25 cellular contexts compared by ENCODE assay signal in genomic region chr6:42032366-42032765, GRCh38. TPM values are rescaled to one million over a fixed set of nuclear protein-coding genes. Genes with fewer than 3 reads are reported as not detected.
A peak's percentile ranks its signal among the peaks of the same experiment; 100 is the strongest.
DNase-seq lines count a peak whose midpoint lies in the region; ATAC-seq and TF ChIP-seq lines count a peak whose summit lies in the region.
"Had no signal": no experiment of that assay in that cellular context is flagged by ENCODE, and none has a peak within 500 bp of the region (broad histone marks: within the 10 kb centered on the region; RNA-seq: fewer than 3 reads in every experiment).

No MANE protein-coding gene starts in this region.

- H3K36me3 ChIP-seq in Loucy (ENCODE audit: insufficient read depth, low read length) (no peaks in the 10 kb centered on the region), spleen (peaks cover 0 to 93% (median 12%) of the 10 kb centered on the region in 6 donors), left lung (no peaks in the 10 kb centered on the region)
- H3K36me3 ChIP-seq: Peyer's patch had no signal

- H3K9ac ChIP-seq in Loucy (ENCODE audit: low read depth, low read length, poor library complexity, severe bottlenecking), result peak overlapping the region; percentile 26

- H3F3A ChIP-seq in Loucy (ENCODE audit: low read depth), result no peaks in the 10 kb centered on the region

- peak overlapping the region in 2 of 8 donors; percentile 26 to 93 for H3K27ac ChIP-seq in spleen
- H3K27ac ChIP-seq in left lung, result peak overlapping the region in 1 of 2 donors; percentile 25
- H3K27ac ChIP-seq: body of pancreas, Peyer's patch, sigmoid colon, tibial nerve had no signal

- CTCF ChIA-PET in activated CD4-positive, alpha-beta T cell treated with anti-CD3 and anti-CD28 coated beads, Interleukin-2, amount 10 ng/mL, durations not matched to agents 7 days and 5 days (lab: Charles Lee), result interaction anchor here (0.6 to 3.2 kb wide), 7 partner anchors 10 to 111 kb away, joined by 3 to 18 read pairs (median 5); partner anchors contain the start of genes BYSL and MED20

- peaks cover 57% of the 10 kb centered on the region for H3K36me3 Mint-ChIP-seq in activated CD4-positive, alpha-beta T cell treated with anti-CD3 and anti-CD28 coated beads, Interleukin-2, amount 10 ng/mL, durations not matched to agents 7 days and 5 days (ENCODE audit: low read depth)
- peaks cover 33% of the 10 kb centered on the region for H3K36me3 Mint-ChIP-seq in activated naive CD8-positive, alpha-beta T cell treated with anti-CD3 and anti-CD28 coated beads for 36 hours

- H3K27ac Mint-ChIP-seq in activated CD4-positive, alpha-beta T cell treated with anti-CD3 and anti-CD28 coated beads, Interleukin-2, amount 10 ng/mL, durations not matched to agents 7 days and 5 days, result peak overlapping the region; percentile 95
- H3K27ac Mint-ChIP-seq in activated naive CD8-positive, alpha-beta T cell treated with anti-CD3 and anti-CD28 coated beads for 36 hours, result peak overlapping the region; percentile 96
- H3K27ac Mint-ChIP-seq: dendritic cell treated with granulocyte-macrophage colony-stimulating factor and Interleukin-4, amounts not matched to agents 40 ng/mL and 50 ng/mL, for 4 days; H9 had no signal

- H3K79me2 ChIP-seq in Loucy (ENCODE audit: insufficient read depth, low read length), result peaks cover 31% of the 10 kb centered on the region; the same call in 1 of the 2 replicates

- H3K4me1 ChIP-seq in Loucy (ENCODE audit: insufficient read depth, low read length, poor library complexity, severe bottlenecking) (peaks cover 44% of the 10 kb centered on the region), spleen (peaks cover 41 to 100% (median 89%) of the 10 kb centered on the region in 6 donors), left lung (peaks cover 23 to 78% of the 10 kb centered on the region in 2 donors)
- H3K4me1 ChIP-seq: body of pancreas had no signal

- H4K20me1 ChIP-seq in Loucy (ENCODE audit: insufficient read depth, low read length, poor library complexity, severe bottlenecking), result no peaks in the 10 kb centered on the region

- H3K9me3 ChIP-seq in Loucy (ENCODE audit: insufficient read depth, low read depth, low read length) (no peaks in the 10 kb centered on the region), spleen (no peaks in the 10 kb centered on the region), left lung (no peaks in the 10 kb centered on the region)
- H3K9me3 ChIP-seq: A549, body of pancreas, Caco-2, heart left ventricle, Peyer's patch, sigmoid colon, tibial nerve had no signal

- H3K4me3 ChIP-seq in Loucy (ENCODE audit: low read length, poor library complexity, severe bottlenecking), result no peak overlapping the region
- no peak overlapping the region for H3K4me3 ChIP-seq in spleen
- H3K4me3 ChIP-seq in left lung, result no peak overlapping the region
- H3K4me3 ChIP-seq: A549, body of pancreas, heart left ventricle, Peyer's patch, sigmoid colon, tibial nerve had no signal

- 75 to 87% (median 80%) methylated on average over 6 of the region's 6 CpGs for WGBS in spleen, 5 donors

- no peaks in the 10 kb centered on the region for H3K27me3 Mint-ChIP-seq in activated CD4-positive, alpha-beta T cell treated with anti-CD3 and anti-CD28 coated beads, Interleukin-2, amount 10 ng/mL, durations not matched to agents 7 days and 5 days
- H3K27me3 Mint-ChIP-seq in activated naive CD8-positive, alpha-beta T cell treated with anti-CD3 and anti-CD28 coated beads for 36 hours, result no peaks in the 10 kb centered on the region
- H3K27me3 Mint-ChIP-seq: dendritic cell treated with granulocyte-macrophage colony-stimulating factor and Interleukin-4, amounts not matched to agents 40 ng/mL and 50 ng/mL, for 4 days had no signal

- no peaks in the 10 kb centered on the region for H3K9me2 ChIP-seq in Loucy (replicated peaks; ENCODE audit: low read depth, low read length)

- no peak overlapping the region for H2AFZ ChIP-seq in Loucy (ENCODE audit: low read length)

- DNase-seq in activated CD4-positive, alpha-beta T cell treated with anti-CD3 and anti-CD28 coated beads, Interleukin-2, amount 10 ng/mL, durations not matched to agents 7 days and 5 days, result no peak
- no peak for DNase-seq in activated CD4-positive, alpha-beta T cell treated with anti-CD3 and anti-CD28 coated beads for 4 hours
- no peak for DNase-seq in activated naive CD8-positive, alpha-beta T cell treated with anti-CD3 and anti-CD28 coated beads for 36 hours
- DNase-seq in spleen (peak; percentile 46), left lung (no peak)
- no peak for DNase-seq in NK-92 treated with Interleukin-12 subunit alpha and Interleukin-12 subunit beta, amount 100 ng/mL, for 24 hours (lab: John Stamatoyannopoulos, UW)
- no peak for DNase-seq in activated effector memory CD4-positive, alpha-beta T cell treated with anti-CD3 and anti-CD28 coated beads, Interleukin-2, amount 50 U/mL, for 16 hours
- DNase-seq: body of pancreas; Caco-2; GDM1; H9; heart left ventricle; midbrain; NCI-H2029 treated with DMSO at 0.1 percent for 48 hours; NCI-H748 treated with DMSO at 0.1 percent for 48 hours; Peyer's patch; sigmoid colon; stimulated activated CD4-positive, alpha-beta T cell treated with anti-CD3 and anti-CD28 coated beads, Interleukin-2, amount 100 ng/mL, for 48 hours; stimulated activated CD8-positive, alpha-beta memory T cell treated with anti-CD3 and anti-CD28 coated beads, Interleukin-4, amount 100 ng/mL, for 48 hours had no signal

- H3K4me3 Mint-ChIP-seq in activated CD4-positive, alpha-beta T cell treated with anti-CD3 and anti-CD28 coated beads, Interleukin-2, amount 10 ng/mL, durations not matched to agents 7 days and 5 days, result no peak overlapping the region
- peak overlapping the region; percentile 47 for H3K4me3 Mint-ChIP-seq in activated naive CD8-positive, alpha-beta T cell treated with anti-CD3 and anti-CD28 coated beads for 36 hours
- H3K4me3 Mint-ChIP-seq: dendritic cell treated with granulocyte-macrophage colony-stimulating factor and Interleukin-4, amounts not matched to agents 40 ng/mL and 50 ng/mL, for 4 days; H9 had no signal

- TF ChIP-seq CTCF in Loucy (conservative IDR thresholded peaks at IDR 0.05; ENCODE audit: low read length) (no peak), spleen (IDR thresholded peaks at IDR 0.05 in 8 of 11, conservative IDR thresholded peaks at IDR 0.05 in 3 of 11) (no peak), left lung (IDR thresholded peaks at IDR 0.05) (no peak)

- intact Hi-C loops in spleen (cut with DNase I; ENCODE audit: low total_unique reads), result no loop called here
- intact Hi-C loops in left lung (cut with DNase I), result no loop called here

- POLR2A ChIA-PET in activated CD4-positive, alpha-beta T cell treated with anti-CD3 and anti-CD28 coated beads, Interleukin-2, amount 10 ng/mL, durations not matched to agents 7 days and 5 days (lab: Charles Lee), result no interaction called here

- ATAC-seq in left lung, result no peak
- ATAC-seq: A549; activated CD4-positive, CD25-positive, alpha-beta regulatory T cell treated with anti-CD3 and anti-CD28 coated beads, Interleukin-2, amount 50 U/mL, for 24 hours; body of pancreas; esophagus mucosa; heart left ventricle had no signal

- peaks cover 74% of the 10 kb centered on the region for H3K4me1 Mint-ChIP-seq in activated CD4-positive, alpha-beta T cell treated with anti-CD3 and anti-CD28 coated beads, Interleukin-2, amount 10 ng/mL, durations not matched to agents 7 days and 5 days
- H3K4me1 Mint-ChIP-seq in activated naive CD8-positive, alpha-beta T cell treated with anti-CD3 and anti-CD28 coated beads for 36 hours, result peaks cover 68% of the 10 kb centered on the region

- no peak for TF ChIP-seq POLR2A in spleen (IDR thresholded peaks at IDR 0.05)

- no peak overlapping the region for H3K4me2 ChIP-seq in Loucy (ENCODE audit: low read depth, low read length, poor library complexity, severe bottlenecking)
- H3K4me2 ChIP-seq: A549 had no signal

- no peaks in the 10 kb centered on the region for H3K27me3 ChIP-seq in Loucy (ENCODE audit: insufficient read depth, low read length, poor library complexity, severe bottlenecking)
- no peaks in the 10 kb centered on the region for H3K27me3 ChIP-seq in spleen (replicated peaks in 1 of 7)
- H3K27me3 ChIP-seq in left lung, result no peaks in the 10 kb centered on the region
- H3K27me3 ChIP-seq: body of pancreas, heart left ventricle, Peyer's patch, sigmoid colon, tibial nerve had no signal

- H3K9me3 Mint-ChIP-seq in activated CD4-positive, alpha-beta T cell treated with anti-CD3 and anti-CD28 coated beads, Interleukin-2, amount 10 ng/mL, durations not matched to agents 7 days and 5 days, result peaks cover 4% of the 10 kb centered on the region
- H3K9me3 Mint-ChIP-seq in activated naive CD8-positive, alpha-beta T cell treated with anti-CD3 and anti-CD28 coated beads for 36 hours, result no peaks in the 10 kb centered on the region
- H3K9me3 Mint-ChIP-seq: dendritic cell treated with granulocyte-macrophage colony-stimulating factor and Interleukin-4, amounts not matched to agents 40 ng/mL and 50 ng/mL, for 4 days; H9 had no signal

RNA-seq across cellular contexts. Expression of gene TAF8, which starts 18.0 kb away (rescaled TPM):
- 10 to 100 TPM; 53.2 to 60.2 TPM for total RNA-seq in activated CD4-positive, alpha-beta T cell treated with anti-CD3 and anti-CD28 coated beads, Interleukin-2, amount 10 ng/mL, durations not matched to agents 7 days and 5 days
- 10 to 100 TPM; 40.4 to 45.1 TPM for total RNA-seq in activated naive CD8-positive, alpha-beta T cell treated with anti-CD3 and anti-CD28 coated beads for 36 hours
- total RNA-seq in spleen (10 to 100 TPM; 32.1 to 56.3 (median 38.8) TPM), left lung (10 to 100 TPM; 27.5 to 32.0 TPM)
- 10 to 100 TPM in 1 of 3 donors, 1 to 10 TPM in 2; 8.2 to 12.5 (median 8.8) TPM for polyA plus RNA-seq in spleen
